Comparison of ENCODE assay signal across 33 cellular contexts in the genomic region with DNA sequence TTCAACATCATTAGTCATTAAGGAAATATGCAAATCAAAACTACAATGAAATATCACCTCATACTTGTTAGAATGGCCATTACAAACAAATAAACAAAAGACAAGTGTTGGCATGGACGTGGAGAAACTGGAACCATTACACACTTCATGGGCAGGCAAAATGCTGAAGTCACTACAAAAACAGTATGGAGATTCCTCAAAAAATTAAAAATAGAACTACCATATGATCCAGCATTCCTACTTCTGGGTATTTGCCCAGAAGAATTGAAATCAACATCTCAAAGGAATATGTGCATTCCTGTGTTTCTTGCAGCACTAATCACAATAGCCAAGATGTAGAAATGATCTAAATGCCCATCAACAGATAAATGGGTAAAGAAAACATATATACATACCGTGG.
"Had no signal": no experiment of that assay in that cellular context is flagged by ENCODE, and none has a peak within 500 bp of the region (broad histone marks: within the 10 kb centered on the region; RNA-seq: fewer than 3 reads in every experiment).

No MANE protein-coding gene starts in this region.

- H3K4me3 ChIP-seq: breast epithelium, coronary artery, dorsolateral prefrontal cortex, gastroesophageal sphincter, pancreas, psoas muscle, sigmoid colon, stomach, suprapubic skin, tibial artery, upper lobe of right lung had no signal

- H3K27me3 ChIP-seq: breast epithelium, dorsolateral prefrontal cortex, gastroesophageal sphincter, pancreas, sigmoid colon, stomach, suprapubic skin, tibial artery, upper lobe of right lung had no signal

- ATAC-seq: gastroesophageal sphincter; naive thymus-derived CD4-positive, alpha-beta T cell; pancreas; psoas muscle; stimulated activated naive B cell treated with anti-CD40 and anti-IgM and Interleukin-4, amounts not matched to agents 10 μg/mL and 1 μg/mL and 100 μg/mL, for 72 hours; upper lobe of right lung had no signal

- H3K27me3 Mint-ChIP-seq: activated naive CD8-positive, alpha-beta T cell treated with anti-CD3 and anti-CD28 coated beads, Interleukin-2, amount 10 ng/mL, durations not matched to agents 7 days and 5 days had no signal

- H3K4me3 Mint-ChIP-seq: activated naive CD4-positive, alpha-beta T cell treated with anti-CD3 and anti-CD28 coated beads for 36 hours; activated naive CD8-positive, alpha-beta T cell treated with anti-CD3 and anti-CD28 coated beads, Interleukin-2, amount 10 ng/mL, durations not matched to agents 7 days and 5 days; activated T-helper 1 cell treated with anti-CD3 and anti-CD28 coated beads, Interleukin-12 subunit alpha, Interleukin-12 subunit beta, Interleukin-2, Interleukin-4 antibody, amounts not matched to agents 30 ng/mL and 10 ng/mL and 1 ng/mL, durations not matched to agents 14 hours and 24 hours and 36 hours; memory B cell; naive thymus-derived CD4-positive, alpha-beta T cell; stimulated activated naive B cell treated with anti-CD40 and anti-IgM and Interleukin-4, amounts not matched to agents 10 μg/mL and 1 μg/mL and 100 μg/mL, for 72 hours; T-helper 1 cell treated with Interleukin-12 subunit alpha and Interleukin-12 subunit beta and Interleukin-4 antibody, amounts not matched to agents 30 μg/mL and 1 μg/mL, for 36 hours had no signal

- H3K4me1 Mint-ChIP-seq: memory B cell; naive thymus-derived CD4-positive, alpha-beta T cell had no signal

- H3K27ac Mint-ChIP-seq: activated naive CD4-positive, alpha-beta T cell treated with anti-CD3 and anti-CD28 coated beads for 36 hours; activated naive CD8-positive, alpha-beta T cell treated with anti-CD3 and anti-CD28 coated beads, Interleukin-2, amount 10 ng/mL, durations not matched to agents 7 days and 5 days; activated T-helper 1 cell treated with anti-CD3 and anti-CD28 coated beads, Interleukin-12 subunit alpha, Interleukin-12 subunit beta, Interleukin-2, Interleukin-4 antibody, amounts not matched to agents 30 ng/mL and 10 ng/mL and 1 ng/mL, durations not matched to agents 14 hours and 24 hours and 36 hours; memory B cell; naive thymus-derived CD4-positive, alpha-beta T cell; stimulated activated naive B cell treated with anti-CD40 and anti-IgM and Interleukin-4, amounts not matched to agents 10 μg/mL and 1 μg/mL and 100 μg/mL, for 72 hours; T-helper 1 cell treated with Interleukin-12 subunit alpha and Interleukin-12 subunit beta and Interleukin-4 antibody, amounts not matched to agents 30 μg/mL and 1 μg/mL, for 36 hours had no signal

- DNase-seq: activated CD4-positive, alpha-beta T cell treated with anti-CD3 and anti-CD28 coated beads for 48 hours; activated CD4-positive, alpha-beta T cell treated with anti-CD3 and anti-CD28 coated beads, Interleukin-2, amount 50 U/mL, for 48 hours; activated CD8-positive, alpha-beta memory T cell treated with anti-CD3 and anti-CD28 coated beads for 24 hours; activated effector memory CD4-positive, alpha-beta T cell treated with anti-CD3 and anti-CD28 coated beads, Interleukin-2, amount 50 U/mL, for 16 hours; activated naive CD4-positive, alpha-beta T cell treated with anti-CD3 and anti-CD28 coated beads for 36 hours; activated naive CD8-positive, alpha-beta T cell treated with anti-CD3 and anti-CD28 coated beads, Interleukin-2, amount 10 ng/mL, durations not matched to agents 7 days and 5 days; activated T-cell treated with anti-CD3 and anti-CD28 coated beads, Interleukin-2, amount 50 U/mL, for 1 hour; amniotic stem cell; dorsolateral prefrontal cortex; effector memory CD4-positive, alpha-beta T cell; head of caudate nucleus; midbrain; naive thymus-derived CD4-positive, alpha-beta T cell; pancreas; psoas muscle; sigmoid colon; stimulated activated CD4-positive, alpha-beta T cell treated with anti-CD3 and anti-CD28 coated beads, Interleukin-15, amount 100 ng/mL, for 24 hours; stimulated activated CD4-positive, alpha-beta T cell treated with anti-CD3 and anti-CD28 coated beads, Interleukin-2, amount 100 ng/mL, for 24 hours; stimulated activated naive B cell treated with anti-CD40 and anti-IgM and Interleukin-4, amounts not matched to agents 10 μg/mL and 1 μg/mL and 100 μg/mL, for 72 hours; stomach; SW 1271; T-helper 9 cell; tibial artery; upper lobe of right lung had no signal

- H3K9me3 Mint-ChIP-seq: activated naive CD4-positive, alpha-beta T cell treated with anti-CD3 and anti-CD28 coated beads for 36 hours; activated naive CD8-positive, alpha-beta T cell treated with anti-CD3 and anti-CD28 coated beads, Interleukin-2, amount 10 ng/mL, durations not matched to agents 7 days and 5 days; activated T-helper 1 cell treated with anti-CD3 and anti-CD28 coated beads, Interleukin-12 subunit alpha, Interleukin-12 subunit beta, Interleukin-2, Interleukin-4 antibody, amounts not matched to agents 30 ng/mL and 10 ng/mL and 1 ng/mL, durations not matched to agents 14 hours and 24 hours and 36 hours; memory B cell; T-helper 1 cell treated with Interleukin-12 subunit alpha and Interleukin-12 subunit beta and Interleukin-4 antibody, amounts not matched to agents 30 μg/mL and 1 μg/mL, for 36 hours had no signal

- FAIRE-seq: pancreas, TTC549 had no signal

- H3K27ac ChIP-seq: breast epithelium, coronary artery, gastroesophageal sphincter, pancreas, psoas muscle, sigmoid colon, stomach, suprapubic skin, tibial artery, upper lobe of right lung, VCaP had no signal

- H3K36me3 Mint-ChIP-seq: activated naive CD8-positive, alpha-beta T cell treated with anti-CD3 and anti-CD28 coated beads, Interleukin-2, amount 10 ng/mL, durations not matched to agents 7 days and 5 days; memory B cell; stimulated activated naive B cell treated with anti-CD40 and anti-IgM and Interleukin-4, amounts not matched to agents 10 μg/mL and 1 μg/mL and 100 μg/mL, for 72 hours had no signal

- H3K9me3 ChIP-seq: breast epithelium, gastroesophageal sphincter, pancreas, psoas muscle, sigmoid colon, suprapubic skin, tibial artery, upper lobe of right lung had no signal

- H3K4me1 ChIP-seq: breast epithelium, gastroesophageal sphincter, psoas muscle, sigmoid colon, suprapubic skin, tibial artery, upper lobe of right lung had no signal

- H3K36me3 ChIP-seq: breast epithelium, gastroesophageal sphincter, pancreas, sigmoid colon, stomach, suprapubic skin, tibial artery, upper lobe of right lung had no signal
